In the genomic region with DNA sequence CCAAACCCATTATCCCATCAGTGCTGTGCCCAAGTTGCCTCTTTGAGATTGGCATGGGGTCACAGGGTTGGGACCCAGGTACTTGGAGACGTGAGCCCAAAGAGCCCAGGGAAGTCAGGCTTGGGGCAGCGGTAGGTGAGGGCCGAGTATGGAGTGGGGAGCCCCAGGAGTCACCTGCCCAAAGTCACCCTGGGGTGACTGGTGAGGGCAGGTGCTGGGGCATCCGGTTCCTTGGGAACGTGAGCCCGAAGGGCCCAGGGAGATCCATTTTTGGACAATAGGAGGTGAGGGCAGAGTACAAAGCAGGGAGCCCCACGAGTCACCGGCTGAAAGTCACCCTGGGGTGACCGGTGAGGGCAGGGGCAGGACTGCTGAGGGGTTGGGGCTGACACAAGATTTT, we compare ENCODE assay signal across 15 cellular contexts. TPM values are rescaled to one million over a fixed set of nuclear protein-coding genes. Genes with fewer than 3 reads are reported as not detected.
"Had no signal": no experiment of that assay in that cellular context is flagged by ENCODE, and none has a peak within 500 bp of the region (broad histone marks: within the 10 kb centered on the region; RNA-seq: fewer than 3 reads in every experiment).

No MANE protein-coding gene starts in this region.

RNA-seq across cellular contexts. Expression of a gene that starts 0.5 kb away (rescaled TPM):
- total RNA-seq: activated B cell treated with CpG ODN at 0.5 μM for 24 hours; activated CD4-positive, alpha-beta memory T cell treated with anti-CD3 and anti-CD28 coated beads, Interleukin-2, amount 10 ng/mL, durations not matched to agents 7 days and 5 days; activated CD4-positive, alpha-beta T cell treated with anti-CD3 and anti-CD28 coated beads, Interleukin-2, amount 10 ng/mL, durations not matched to agents 24 days and 14 days; activated naive CD4-positive, alpha-beta T cell treated with anti-CD3 and anti-CD28 coated beads for 36 hours; activated T-cell treated with anti-CD3 and anti-CD28 coated beads, Interleukin-2, amount 50 U/mL, for 4 hours; activated T-cell treated with anti-CD3 and anti-CD28 coated beads, Interleukin-2, amount 50 U/mL, for 72 hours; activated T-helper 1 cell treated with anti-CD3 and anti-CD28 coated beads, Interleukin-12 subunit alpha, Interleukin-12 subunit beta, Interleukin-2, Interleukin-4 antibody, amounts not matched to agents 30 ng/mL and 10 ng/mL and 1 ng/mL, durations not matched to agents 14 hours and 24 hours and 36 hours; activated T-helper 17 cell treated with anti-CD3 and anti-CD28 coated beads, Interleukin-2, amount 50 U/mL, for 72 hours; adrenal gland; aorta; astrocyte; body of pancreas; breast epithelium; cardiac septum; cerebellum had no signal

RNA-seq across cellular contexts. Expression of a gene that starts 37.8 kb away (rescaled TPM):
- total RNA-seq: activated B cell treated with CpG ODN at 0.5 μM for 24 hours had no signal
